25 cellular contexts compared by ENCODE assay signal in genomic region chr7:20560325-20561180, GRCh38. TPM values are rescaled to one million over a fixed set of nuclear protein-coding genes. Genes with fewer than 3 reads are reported as not detected.
DNase-seq lines count a peak whose midpoint lies in the region; ATAC-seq, FAIRE-seq and TF ChIP-seq lines count a peak whose summit lies in the region.
"Had no signal": no experiment of that assay in that cellular context is flagged by ENCODE, and none has a peak within 500 bp of the region (broad histone marks: within the 10 kb centered on the region; RNA-seq: fewer than 3 reads in every experiment).

No MANE protein-coding gene starts in this region.

- H3K27me3 ChIP-seq in HepG2 (ENCODE audit: control insufficient read depth in 1 of 2, insufficient read depth in 2 of 2, low read length in 2 of 2) (no peaks in the 10 kb centered on the region; a peak in 1 of 5 replicates), right lobe of liver (no peaks in the 10 kb centered on the region), endothelial cell of umbilical vein (ENCODE audit: control insufficient read depth in 2 of 2, insufficient read depth in 2 of 2, low read length in 2 of 2) (no peaks in the 10 kb centered on the region)
- H3K27me3 ChIP-seq: breast epithelium, tibial artery had no signal

- BruUV-seq in HepG2 (replicated peaks; lab: Mats Ljungman, UMichigan) (no TSS peak), endothelial cell of umbilical vein (replicated peaks; lab: Mats Ljungman, UMichigan) (no TSS peak)

- H3K27ac Mint-ChIP-seq in stimulated activated naive B cell treated with anti-CD40 and anti-IgM and Interleukin-4, amounts not matched to agents 10 μg/mL and 1 μg/mL and 100 μg/mL, for 72 hours, result no peak overlapping the region
- H3K27ac Mint-ChIP-seq: stimulated activated memory B cell treated with anti-CD40 and anti-IgM and Interleukin-4, amounts not matched to agents 10 μg/mL and 1 μg/mL and 100 μg/mL, for 72 hours had no signal

- TF ChIP-seq EP300 in HepG2 (IDR thresholded peaks at IDR 0.05; ENCODE audit: low read depth in 2 of 2, low read length in 2 of 2) (no peak), HepG2 (CRISPR knock-in tag; IDR thresholded peaks at IDR 0.05; ENCODE audit: borderline replicate concordance) (no peak)

- no peak for TF ChIP-seq RAD21 in HepG2 (CRISPR knock-in tag; IDR thresholded peaks at IDR 0.05)

- H3K9ac ChIP-seq in HepG2 (ENCODE audit: insufficient read depth, low read depth, low read length), result no peak overlapping the region
- H3K9ac ChIP-seq in endothelial cell of umbilical vein (replicated peaks; ENCODE audit: extremely low read depth, insufficient read depth, low read length), result peak overlapping the region; percentile 71

- H4K20me1 ChIP-seq in HepG2 (ENCODE audit: insufficient read depth, low read length) (no peaks in the 10 kb centered on the region), endothelial cell of umbilical vein (replicated peaks; ENCODE audit: control insufficient read depth, extremely low read depth, insufficient read depth, low read length) (no peaks in the 10 kb centered on the region)

- H3K9me3 ChIP-seq in HepG2 (ENCODE audit: low read length) (no peaks in the 10 kb centered on the region), right lobe of liver (no peaks in the 10 kb centered on the region), endothelial cell of umbilical vein (replicated peaks; ENCODE audit: control insufficient read depth, insufficient read depth, low read length) (no peaks in the 10 kb centered on the region)
- H3K9me3 ChIP-seq: breast epithelium, HAP-1, tibial artery had no signal

- H3K36me3 Mint-ChIP-seq in stimulated activated naive B cell treated with anti-CD40 and anti-IgM and Interleukin-4, amounts not matched to agents 10 μg/mL and 1 μg/mL and 100 μg/mL, for 72 hours, result no peaks in the 10 kb centered on the region
- H3K36me3 Mint-ChIP-seq: stimulated activated memory B cell treated with anti-CD40 and anti-IgM and Interleukin-4, amounts not matched to agents 10 μg/mL and 1 μg/mL and 100 μg/mL, for 72 hours had no signal

- H3K27ac ChIP-seq in HepG2 (ENCODE audit: extremely low read length, insufficient read depth, low read length) (no peak overlapping the region), right lobe of liver (no peak overlapping the region), endothelial cell of umbilical vein (ENCODE audit: insufficient read depth, low read depth, low read length) (peak overlapping the region; percentile 100)
- H3K27ac ChIP-seq: breast epithelium, HL-60, tibial artery had no signal

- ATAC-seq in HepG2 (peak; percentile 99), right lobe of liver (no peak), GM19395 (IDR thresholded peaks at IDR 0.05; ENCODE audit: unreplicated experiment) (no peak), HG02678 (IDR thresholded peaks at IDR 0.05; ENCODE audit: unreplicated experiment) (no peak)
- no peak for ATAC-seq in stimulated activated naive B cell treated with anti-CD40 and anti-IgM and Interleukin-4, amounts not matched to agents 10 μg/mL and 1 μg/mL and 100 μg/mL, for 72 hours (replicated peaks)
- ATAC-seq: GM12878 had no signal

- H3K4me1 ChIP-seq in HepG2 (ENCODE audit: insufficient read depth, low read length) (peaks cover 8% of the 10 kb centered on the region; the same call in 1 of the 2 replicates), right lobe of liver (no peaks in the 10 kb centered on the region), endothelial cell of umbilical vein (ENCODE audit: control insufficient read depth, extremely low read depth, insufficient read depth, low read length) (peaks cover 24% of the 10 kb centered on the region)
- H3K4me1 ChIP-seq: breast epithelium, HAP-1, tibial artery had no signal

- peak overlapping the region in 2 of 3 experiments; percentile 20 to 60; a peak in 4 of 6 replicates for H3K4me3 ChIP-seq in HepG2 (replicated peaks in 1 of 3; ENCODE audit: insufficient read depth in 1 of 3, low read depth in 2 of 3, low read length in 3 of 3)
- H3K4me3 ChIP-seq in right lobe of liver, result no peak overlapping the region
- no peak overlapping the region for H3K4me3 ChIP-seq in endothelial cell of umbilical vein (replicated peaks in 1 of 3; ENCODE audit: insufficient read depth in 1 of 3, low read depth in 1 of 3, low read length in 3 of 3)
- H3K4me3 ChIP-seq: breast epithelium, GM12878, HAP-1, tibial artery had no signal

- no peaks in the 10 kb centered on the region for H3K36me3 ChIP-seq in HepG2 (replicated peaks in 1 of 2; ENCODE audit: control insufficient read depth in 1 of 2, insufficient read depth in 2 of 2, low read length in 2 of 2)
- H3K36me3 ChIP-seq in right lobe of liver, result no peaks in the 10 kb centered on the region
- H3K36me3 ChIP-seq in endothelial cell of umbilical vein (ENCODE audit: control insufficient read depth in 2 of 2, extremely low read depth in 1 of 2, insufficient read depth in 2 of 2, low read length in 2 of 2), result no peaks in the 10 kb centered on the region
- H3K36me3 ChIP-seq: breast epithelium, HAP-1, tibial artery had no signal

- TF ChIP-seq CTCF in HepG2 (CRISPR knock-in tag; IDR thresholded peaks at IDR 0.05) (no peak), right lobe of liver (IDR thresholded peaks at IDR 0.05) (no peak), endothelial cell of umbilical vein (IDR thresholded peaks at IDR 0.05; ENCODE audit: extremely low read depth in 1 of 2, insufficient read depth in 1 of 2, low read depth in 1 of 2, low read length in 2 of 2) (no peak)

- FAIRE-seq in HepG2 (lab: Jason Lieb, UNC), result no peak
- FAIRE-seq in endothelial cell of umbilical vein (lab: Jason Lieb, UNC), result no peak
- FAIRE-seq: GM12878, GM19239, keratinocyte had no signal

- peak; percentile 24 for DNase-seq in HepG2 (ENCODE audit: low spot score)
- no peak for DNase-seq in right lobe of liver
- DNase-seq in NCI-H748 (lab: John Stamatoyannopoulos, UW; ENCODE audit: unreplicated experiment), result peak; percentile 73
- no peak for DNase-seq in endothelial cell of umbilical vein (ENCODE audit: low read depth, low spot score)
- DNase-seq in activated CD4-positive, alpha-beta T cell treated with anti-CD3 and anti-CD28 coated beads, Interleukin-2, amount 50 U/mL, for 1 hour, result no peak
- DNase-seq in stimulated activated naive B cell treated with anti-CD40 and anti-IgM and Interleukin-4, amounts not matched to agents 10 μg/mL and 1 μg/mL and 100 μg/mL, for 72 hours, result no peak
- DNase-seq: activated CD4-positive, alpha-beta T cell treated with anti-CD3 and anti-CD28 coated beads for 4 hours; GF-D8; hippocampal formation; KBM-7; NCI-H1048; right cardiac atrium; tibial artery had no signal

- H3K4me2 ChIP-seq in HepG2 (ENCODE audit: low read depth, low read length), result peak overlapping the region; percentile 67
- H3K4me2 ChIP-seq in endothelial cell of umbilical vein (ENCODE audit: insufficient read depth, low read length), result no peak overlapping the region

- no peaks in the 10 kb centered on the region for H3K27me3 Mint-ChIP-seq in stimulated activated naive B cell treated with anti-CD40 and anti-IgM and Interleukin-4, amounts not matched to agents 10 μg/mL and 1 μg/mL and 100 μg/mL, for 72 hours

- POLR2A ChIA-PET in HepG2 (lab: Yijun Ruan, JAX) (no interaction called here), endothelial cell of umbilical vein (lab: Charles Lee) (no interaction called here)

- H3K79me2 ChIP-seq in HepG2 (ENCODE audit: insufficient read depth, low read length) (no peaks in the 10 kb centered on the region), endothelial cell of umbilical vein (ENCODE audit: control insufficient read depth, insufficient read depth, low read length) (no peaks in the 10 kb centered on the region)

- H3K9me3 Mint-ChIP-seq in stimulated activated naive B cell treated with anti-CD40 and anti-IgM and Interleukin-4, amounts not matched to agents 10 μg/mL and 1 μg/mL and 100 μg/mL, for 72 hours, result peaks cover 0 to 1% of the 10 kb centered on the region in 2 donors
- H3K9me3 Mint-ChIP-seq: stimulated activated memory B cell treated with anti-CD40 and anti-IgM and Interleukin-4, amounts not matched to agents 10 μg/mL and 1 μg/mL and 100 μg/mL, for 72 hours had no signal

- H2AFZ ChIP-seq in HepG2 (ENCODE audit: low read length), result no peak overlapping the region
- peak overlapping the region; percentile 28 for H2AFZ ChIP-seq in endothelial cell of umbilical vein (ENCODE audit: low read depth, low read length)

- 43% methylated on average over 5 of the region's 16 CpGs for WGBS in HepG2 (ENCODE audit: low lambda C conversion rate)
- 82% methylated on average over 4 of the region's 16 CpGs for WGBS in right lobe of liver (ENCODE audit: insufficient coverage, low coverage, low lambda C conversion rate, missing lambda C conversion rate)

- H3K4me1 Mint-ChIP-seq in stimulated activated naive B cell treated with anti-CD40 and anti-IgM and Interleukin-4, amounts not matched to agents 10 μg/mL and 1 μg/mL and 100 μg/mL, for 72 hours, result no peaks in the 10 kb centered on the region
- H3K4me1 Mint-ChIP-seq: stimulated activated memory B cell treated with anti-CD40 and anti-IgM and Interleukin-4, amounts not matched to agents 10 μg/mL and 1 μg/mL and 100 μg/mL, for 72 hours had no signal

- H3K4me3 Mint-ChIP-seq in stimulated activated naive B cell treated with anti-CD40 and anti-IgM and Interleukin-4, amounts not matched to agents 10 μg/mL and 1 μg/mL and 100 μg/mL, for 72 hours, result no peak overlapping the region
- H3K4me3 Mint-ChIP-seq: stimulated activated memory B cell treated with anti-CD40 and anti-IgM and Interleukin-4, amounts not matched to agents 10 μg/mL and 1 μg/mL and 100 μg/mL, for 72 hours had no signal

- CTCF ChIA-PET in HepG2 (lab: Yijun Ruan, JAX; ENCODE audit: low intra/inter-chr PET ratio, low total read pairs) (no interaction called here), endothelial cell of umbilical vein (lab: Charles Lee) (no interaction called here)

- dilution Hi-C loops in endothelial cell of umbilical vein (cut with MboI; ENCODE audit: extremely low pct_ligation_motif_present, low sequenced_read_pairs), result no loop called here

- TF ChIP-seq POLR2A in HepG2 (IDR thresholded peaks at IDR 0.05; ENCODE audit: insufficient read depth in 1 of 2, low read depth in 2 of 2, low read length in 2 of 2), result no peak
- TF ChIP-seq POLR2A in right lobe of liver (IDR thresholded peaks at IDR 0.05), result no peak
- no peak for TF ChIP-seq POLR2A in endothelial cell of umbilical vein (IDR thresholded peaks at IDR 0.05; ENCODE audit: low read depth, low read length)

- H3K9me1 ChIP-seq in endothelial cell of umbilical vein (replicated peaks; ENCODE audit: control insufficient read depth, extremely low read depth, insufficient read depth, low read length), result no peaks in the 10 kb centered on the region

- intact Hi-C loops in HepG2 (cut with micrococcal nuclease; ENCODE audit: unreplicated experiment) (no loop called here), right lobe of liver (cut with DNase I) (no loop called here), endothelial cell of umbilical vein (cut with micrococcal nuclease) (loop anchor here (1.0 kb wide), 4 partner anchors 36 to 229 kb away; no protein-coding TSS in a partner anchor)

- in situ Hi-C loops in HepG2 (cut with HindIII; ENCODE audit: extremely low pct_ligation_motif_present, low pct_unique_long_range_greater_than_20kb), result no loop called here

RNA-seq across cellular contexts. Expression of gene ABCB5, which starts 54.9 kb away (rescaled TPM):
- total RNA-seq in HepG2 (2016; rRNA removed; fragmentation: Illumina TruSeq; extraction: Trizol) (not detected in 2 replicates), right lobe of liver (not detected), endothelial cell of umbilical vein (not detected in 2 replicates)
- not detected in 2 replicates for total RNA-seq in HepG2 (2016; cell fraction: cytosol; rRNA removed; fragmentation: Illumina TruSeq; extraction: Trizol; ENCODE audit: low read depth)
- total RNA-seq in HepG2 (2016; cell fraction: insoluble cytoplasmic fraction; rRNA removed; fragmentation: Illumina TruSeq; extraction: Trizol), result not detected in 2 replicates
- total RNA-seq in HepG2 (2016; cell fraction: membrane; rRNA removed; fragmentation: Illumina TruSeq; extraction: Trizol), result not detected in 2 replicates
- not detected in 2 replicates for total RNA-seq in HepG2 (2016; cell fraction: nucleus; rRNA removed; fragmentation: Illumina TruSeq; extraction: Trizol)
- polyA plus RNA-seq in HepG2 (2011; rRNA removed) (not detected in 2 replicates), endothelial cell of umbilical vein (not detected in 2 replicates)
- not detected in 2 replicates for polyA plus RNA-seq in HepG2 (2011; cell fraction: cytosol; rRNA removed)
- not detected in 2 replicates for polyA plus RNA-seq in HepG2 (2011; cell fraction: nucleus; rRNA removed)
- polyA plus RNA-seq in HepG2 (2012), result not detected in 2 replicates
- polyA plus RNA-seq in HepG2 (2016; cell fraction: cytosol; fragmentation: Illumina TruSeq; extraction: Trizol; ENCODE audit: low read depth), result not detected in 2 replicates
- not detected in 2 replicates for polyA plus RNA-seq in HepG2 (2016; cell fraction: insoluble cytoplasmic fraction; fragmentation: Illumina TruSeq; extraction: Trizol; ENCODE audit: low read depth)
- polyA plus RNA-seq in HepG2 (2016; cell fraction: membrane; fragmentation: Illumina TruSeq; extraction: Trizol; ENCODE audit: low read depth), result not detected in 2 replicates
- not detected in 2 replicates for polyA plus RNA-seq in HepG2 (2016; cell fraction: nucleus; fragmentation: Illumina TruSeq; extraction: Trizol; ENCODE audit: insufficient read depth, low read depth)
- polyA minus RNA-seq in HepG2 (2011; rRNA and poly(A)+ RNA removed; ENCODE audit: low replicate concordance), result not detected in 2 replicates
- polyA minus RNA-seq in HepG2 (2011; cell fraction: cytosol; rRNA and poly(A)+ RNA removed), result not detected in 2 replicates
- not detected in 2 replicates for polyA minus RNA-seq in HepG2 (2011; cell fraction: nucleus; rRNA and poly(A)+ RNA removed)
- not detected in 2 replicates for polyA plus RNA-seq in endothelial cell of umbilical vein (2011; cell fraction: cytosol; rRNA removed)
- polyA plus RNA-seq in endothelial cell of umbilical vein (2011; cell fraction: nucleus; rRNA removed), result 0.03 TPM in 1 of 2 replicates, not detected in the other
- not detected in 2 replicates for polyA plus RNA-seq in endothelial cell of umbilical vein (2012)
- not detected in 2 replicates for polyA minus RNA-seq in endothelial cell of umbilical vein
- polyA minus RNA-seq in endothelial cell of umbilical vein (2011; cell fraction: cytosol; rRNA and poly(A)+ RNA removed), result not detected
- not detected in 2 replicates for polyA minus RNA-seq in endothelial cell of umbilical vein (2011; cell fraction: nucleus; rRNA and poly(A)+ RNA removed)
- total RNA-seq: A172, GM12878, right cardiac atrium had no signal
- polyA plus RNA-seq: BJ, GM12878, keratinocyte, mammary epithelial cell, right cardiac atrium had no signal

Comparison
In these comparisons a context has a peak if more than half of its experiments do, and no peak if none do; other contexts are left out.
1. DNase-seq: peak in HepG2 (single experiment) and NCI-H748 (single experiment); none in right lobe of liver (0 of 3), endothelial cell of umbilical vein (single experiment), activated CD4-positive, alpha-beta T cell treated with anti-CD3 and anti-CD28 coated beads, Interleukin-2, amount 50 U/mL, for 1 hour (single experiment) and stimulated activated naive B cell treated with anti-CD40 and anti-IgM and Interleukin-4, amounts not matched to agents 10 μg/mL and 1 μg/mL and 100 μg/mL, for 72 hours (single experiment).
2. H3K4me3 ChIP-seq: peak in HepG2 (2 of 3); none in right lobe of liver (0 of 3) and endothelial cell of umbilical vein (0 of 3).